ENCODE assay signal across 12 cellular contexts in the genomic region with DNA sequence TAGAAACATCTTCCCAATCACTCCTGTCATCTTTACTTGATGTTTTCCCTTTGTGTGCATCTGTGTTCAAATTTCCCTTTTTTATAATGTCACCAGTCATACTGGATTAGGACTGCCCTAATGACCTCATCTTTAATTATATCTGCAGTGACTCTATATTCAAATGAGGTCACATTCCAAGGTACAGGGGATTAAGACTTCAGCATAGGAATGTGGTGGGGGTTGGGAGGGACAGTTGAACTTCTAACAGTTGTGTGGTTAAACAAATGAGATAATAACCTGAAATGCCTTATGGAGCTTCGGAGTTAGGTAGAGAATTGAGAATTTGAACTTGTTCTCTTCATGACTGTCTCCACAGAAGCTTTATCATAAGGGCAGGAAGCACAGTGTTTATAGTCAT. TPM values are rescaled to one million over a fixed set of nuclear protein-coding genes. Genes with fewer than 3 reads are reported as not detected.
DNase-seq lines count a peak whose midpoint lies in the region; TF ChIP-seq lines count a peak whose summit lies in the region.
"Had no signal": no experiment of that assay in that cellular context is flagged by ENCODE, and none has a peak within 500 bp of the region (broad histone marks: within the 10 kb centered on the region; RNA-seq: fewer than 3 reads in every experiment).

No MANE protein-coding gene starts in this region.

- TF ChIP-seq POLR2A in vagina (IDR thresholded peaks at IDR 0.05): no peak

- H3K9me3 ChIP-seq in endodermal cell (ENCODE audit: control insufficient read depth, low read length) (peaks cover 30% of the 10 kb centered on the region), vagina (no peaks in the 10 kb centered on the region)

- H3K27me3 Mint-ChIP-seq in endodermal cell (ENCODE audit: insufficient read depth) (no peaks in the 10 kb centered on the region), chondrocyte (ENCODE audit: low read depth) (no peaks in the 10 kb centered on the region)
- H3K27me3 Mint-ChIP-seq: activated CD4-positive, alpha-beta memory T cell treated with anti-CD3 and anti-CD28 coated beads for 36 hours had no signal

- peak; percentile 35 for DNase-seq in ELF-1 (ENCODE audit: low read depth, low spot score)
- peak; percentile 27 for DNase-seq in MV-4-11 (lab: John Stamatoyannopoulos, UW)
- DNase-seq in endodermal cell: peak; percentile 68
- peak; percentile 78 for DNase-seq in myocyte (ENCODE audit: low read depth)
- DNase-seq in chondrocyte (ENCODE audit: low spot score): no peak
- DNase-seq in vagina (ENCODE audit: extremely low spot score in 2 of 2): no peak
- no peak for DNase-seq in NCI-H1436 treated with DMSO at 0.1 percent for 48 hours (lab: John Stamatoyannopoulos, UW)
- no peak for DNase-seq in NCI-H524 treated with DMSO at 0.1 percent for 48 hours (lab: John Stamatoyannopoulos, UW)
- DNase-seq: activated CD4-positive, alpha-beta memory T cell treated with anti-CD3 and anti-CD28 coated beads for 36 hours; brain microvascular endothelial cell; occipital lobe had no signal

- peak overlapping the region; percentile 60 for H3K9ac ChIP-seq in endodermal cell (ENCODE audit: extremely low read depth, low read length, poor library complexity, severe bottlenecking)

- H3K4me3 ChIP-seq in endodermal cell (ENCODE audit: low read length) (peak overlapping the region; percentile 64), vagina (no peak overlapping the region)

- intact Hi-C loops in vagina (cut with DNase I): no loop called here

- H3K27ac Mint-ChIP-seq in endodermal cell (peak overlapping the region; percentile 91), chondrocyte (ENCODE audit: unreplicated experiment) (no peak overlapping the region)
- H3K27ac Mint-ChIP-seq: activated CD4-positive, alpha-beta memory T cell treated with anti-CD3 and anti-CD28 coated beads for 36 hours had no signal

- peaks cover 28% of the 10 kb centered on the region for H3K9me3 Mint-ChIP-seq in endodermal cell
- H3K9me3 Mint-ChIP-seq in chondrocyte (ENCODE audit: low read depth): peaks cover 15% of the 10 kb centered on the region

- H3K27me3 ChIP-seq in endodermal cell (ENCODE audit: control insufficient read depth, insufficient read depth, low read length, poor library complexity, severe bottlenecking) (no peaks in the 10 kb centered on the region), vagina (no peaks in the 10 kb centered on the region)
- H3K27me3 ChIP-seq: brain microvascular endothelial cell had no signal

- peak overlapping the region; percentile 16 for H3K27ac ChIP-seq in endodermal cell (ENCODE audit: low read depth, low read length)
- no peak overlapping the region for H3K27ac ChIP-seq in vagina
- H3K27ac ChIP-seq: brain microvascular endothelial cell, RWPE1 had no signal

- TF ChIP-seq CTCF in endodermal cell (conservative IDR thresholded peaks at IDR 0.05) (no peak), chondrocyte (IDR thresholded peaks at IDR 0.05) (no peak), vagina (IDR thresholded peaks at IDR 0.05) (no peak)

- H3K4me1 Mint-ChIP-seq in endodermal cell: peaks cover 27% of the 10 kb centered on the region
- peaks cover 7% of the 10 kb centered on the region for H3K4me1 Mint-ChIP-seq in chondrocyte (ENCODE audit: low read depth)

- WGBS in endodermal cell (ENCODE audit: insufficient coverage in 1 of 2, insufficient read length in 1 of 2), 2 experiments: 0 to 22% methylated on average over 1 of the region's 1 CpG

- peaks cover 4% of the 10 kb centered on the region for H3K4me1 ChIP-seq in endodermal cell (ENCODE audit: control insufficient read depth, insufficient read depth, low read length)
- peaks cover 31% of the 10 kb centered on the region for H3K4me1 ChIP-seq in vagina

- H3K36me3 Mint-ChIP-seq in endodermal cell (ENCODE audit: low read depth) (peaks cover 39% of the 10 kb centered on the region), chondrocyte (ENCODE audit: low read depth) (peaks cover 8% of the 10 kb centered on the region)

- H3K36me3 ChIP-seq in endodermal cell (ENCODE audit: control insufficient read depth, insufficient read depth, low read length): peaks cover 32% of the 10 kb centered on the region
- H3K36me3 ChIP-seq in vagina: no peaks in the 10 kb centered on the region
- H3K36me3 ChIP-seq: brain microvascular endothelial cell had no signal

- H3K4me3 Mint-ChIP-seq in endodermal cell (peak overlapping the region; percentile 4), chondrocyte (ENCODE audit: unreplicated experiment) (no peak overlapping the region)
- H3K4me3 Mint-ChIP-seq: activated CD4-positive, alpha-beta memory T cell treated with anti-CD3 and anti-CD28 coated beads for 36 hours had no signal

RNA-seq across cellular contexts. Expression of a gene that starts 23.0 kb away (rescaled TPM):
- total RNA-seq in endodermal cell: 10 to 100 TPM; 73.5 to 73.8 TPM
- polyA plus RNA-seq in endodermal cell (2013, experiment 1 of 2): 25.7 TPM
- polyA plus RNA-seq in endodermal cell (2013, experiment 2 of 2): 26.0 TPM
- total RNA-seq in myocyte: 10.0 and 12.5 TPM in 2 replicates
- 6.6 TPM for polyA plus RNA-seq in myocyte (2012)
- total RNA-seq in chondrocyte: 18.1 to 19.0 TPM (median 18.7 TPM) in 3 replicates
- 36.1 TPM for total RNA-seq in vagina

Comparison
In these comparisons a context has a peak if more than half of its experiments do, and no peak if none do; other contexts are left out.
1. DNase-seq: peak in ELF-1 (single experiment), MV-4-11 (single experiment), endodermal cell (single experiment) and myocyte (single experiment); none in chondrocyte (single experiment), vagina (0 of 2), NCI-H1436 treated with DMSO at 0.1 percent for 48 hours (single experiment) and NCI-H524 treated with DMSO at 0.1 percent for 48 hours (single experiment).